In the genomic region with DNA sequence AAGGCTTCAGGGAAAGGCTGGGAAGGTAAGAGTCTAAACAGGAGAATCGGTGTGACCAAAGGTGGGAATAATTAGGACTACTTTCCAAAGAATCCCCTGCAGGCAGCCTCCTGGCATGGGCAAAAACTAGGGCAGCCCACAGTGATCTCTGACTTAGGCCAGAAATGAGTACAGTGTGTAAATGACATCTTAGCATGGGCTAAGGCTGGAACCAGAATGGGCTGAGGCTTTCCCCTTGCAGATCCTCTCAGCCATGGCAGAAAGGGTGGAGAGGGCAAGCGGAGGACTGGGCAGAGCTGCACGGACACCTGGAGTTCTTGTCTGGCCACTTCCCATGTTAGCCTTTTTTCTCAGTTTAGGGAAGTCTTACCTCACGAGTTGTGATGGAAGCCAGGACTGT, we compare ENCODE assay signal across 23 cellular contexts.
DNase-seq lines count a peak whose midpoint lies in the region; ATAC-seq and TF ChIP-seq lines count a peak whose summit lies in the region.
"Had no signal": no experiment of that assay in that cellular context is flagged by ENCODE, and none has a peak within 500 bp of the region (broad histone marks: within the 10 kb centered on the region; RNA-seq: fewer than 3 reads in every experiment).

No MANE protein-coding gene starts in this region.

- no peak overlapping the region for H3K27ac Mint-ChIP-seq in activated T-helper 1 cell treated with anti-CD3 and anti-CD28 coated beads, Interleukin-12 subunit alpha, Interleukin-12 subunit beta, Interleukin-2, Interleukin-4 antibody, amounts not matched to agents 30 ng/mL and 10 ng/mL and 1 ng/mL, durations not matched to agents 14 hours and 24 hours and 36 hours
- H3K27ac Mint-ChIP-seq: B cell; CD4-positive, CD25-positive, alpha-beta regulatory T cell; CD8-positive, alpha-beta T cell; H9; HFFc6 had no signal

- H3K27ac ChIP-seq in IMR-90 (ENCODE audit: insufficient read depth, low read length) (no peak overlapping the region), neuronal stem cell (replicated peaks; ENCODE audit: low read length) (no peak overlapping the region)
- H3K27ac ChIP-seq: 22Rv1, BLaER1, C4-2B had no signal

- H4K8ac ChIP-seq in IMR-90 (ENCODE audit: low read depth in 2 of 2, low read length in 2 of 2) (no peak overlapping the region; a peak in 1 of 4 replicates), neuronal stem cell (ENCODE audit: low read depth, low read length) (no peak overlapping the region)

- H3K36me3 Mint-ChIP-seq in activated T-helper 1 cell treated with anti-CD3 and anti-CD28 coated beads, Interleukin-12 subunit alpha, Interleukin-12 subunit beta, Interleukin-2, Interleukin-4 antibody, amounts not matched to agents 30 ng/mL and 10 ng/mL and 1 ng/mL, durations not matched to agents 14 hours and 24 hours and 36 hours (ENCODE audit: low read depth), result no peaks in the 10 kb centered on the region
- H3K36me3 Mint-ChIP-seq: CD4-positive, CD25-positive, alpha-beta regulatory T cell; CD8-positive, alpha-beta T cell had no signal

- BruUV-seq in IMR-90 (replicated peaks; lab: Mats Ljungman, UMichigan), result no TSS peak

- peak; percentile 71 for DNase-seq in G401 (ENCODE audit: low spot score)
- DNase-seq in IMR-90, result no peak
- peak; percentile 57 for DNase-seq in cerebellum (ENCODE audit: low spot score)
- no peak for DNase-seq in neuronal stem cell (ENCODE audit: low spot score)
- no peak for DNase-seq in T-helper 1 cell
- no peak for DNase-seq in activated T-helper 1 cell treated with anti-CD3 and anti-CD28 coated beads, Interleukin-12 subunit alpha, Interleukin-12 subunit beta, Interleukin-2, Interleukin-4 antibody, amounts not matched to agents 30 ng/mL and 10 ng/mL and 1 ng/mL, durations not matched to agents 14 hours and 24 hours and 36 hours (ENCODE audit: low spot score)
- DNase-seq in NCI-H774 (lab: John Stamatoyannopoulos, UW), result no peak
- no peak for DNase-seq in foreskin melanocyte
- DNase-seq: Caco-2; CD4-positive, CD25-positive, alpha-beta regulatory T cell; CD8-positive, alpha-beta T cell; DMS153; DND-41; GDM1; GOT3; H9 had no signal

- H2AK5ac ChIP-seq in IMR-90 (ENCODE audit: low read depth, low read length), result no peak overlapping the region; the same call in none of the 2 replicates
- no peak overlapping the region for H2AK5ac ChIP-seq in neuronal stem cell (ENCODE audit: low read depth, low read length)

- H2BK15ac ChIP-seq in IMR-90 (ENCODE audit: low read depth, low read length) (no peak overlapping the region), neuronal stem cell (ENCODE audit: low read length) (no peak overlapping the region)

- CTCF ChIA-PET in IMR-90 (lab: Yijun Ruan, JAX), result interaction anchor here (0.6 kb wide), 1 partner anchor 115 kb away, joined by 3 read pairs; no protein-coding TSS in a partner anchor

- peak overlapping the region; percentile 80; the same call in 1 of the 2 replicates for H2BK120ac ChIP-seq in IMR-90 (ENCODE audit: low read depth, low read length)
- no peak overlapping the region for H2BK120ac ChIP-seq in neuronal stem cell (ENCODE audit: low read depth, low read length)

- no peaks in the 10 kb centered on the region for H3K9me3 Mint-ChIP-seq in activated T-helper 1 cell treated with anti-CD3 and anti-CD28 coated beads, Interleukin-12 subunit alpha, Interleukin-12 subunit beta, Interleukin-2, Interleukin-4 antibody, amounts not matched to agents 30 ng/mL and 10 ng/mL and 1 ng/mL, durations not matched to agents 14 hours and 24 hours and 36 hours
- H3K9me3 Mint-ChIP-seq: CD4-positive, CD25-positive, alpha-beta regulatory T cell; CD8-positive, alpha-beta T cell; H9; HFFc6 had no signal

- H4K5ac ChIP-seq in IMR-90 (ENCODE audit: low read depth, low read length), result no peak overlapping the region

- TF ChIP-seq CTCF in IMR-90 (conservative IDR thresholded peaks at IDR 0.05; ENCODE audit: low read depth, low read length), result no peak

- peak overlapping the region; percentile 57 for H2AK9ac ChIP-seq in IMR-90 (replicated peaks; ENCODE audit: low read depth, low read length, poor library complexity)

- H3K9ac ChIP-seq in IMR-90 (ENCODE audit: low read depth, low read length) (no peak overlapping the region), neuronal stem cell (ENCODE audit: low read depth, low read length, poor library complexity) (no peak overlapping the region)
- H3K9ac ChIP-seq: BLaER1 had no signal

- no peak overlapping the region for H2BK12ac ChIP-seq in neuronal stem cell (ENCODE audit: low read length)

- H3K4me3 ChIP-seq in IMR-90 (ENCODE audit: insufficient read depth, low read depth, low read length), result no peak overlapping the region
- no peak overlapping the region for H3K4me3 ChIP-seq in neuronal stem cell (ENCODE audit: low read length in 2 of 2)
- H3K4me3 ChIP-seq: BLaER1, GM12878 had no signal

- H3K4me1 Mint-ChIP-seq in activated T-helper 1 cell treated with anti-CD3 and anti-CD28 coated beads, Interleukin-12 subunit alpha, Interleukin-12 subunit beta, Interleukin-2, Interleukin-4 antibody, amounts not matched to agents 30 ng/mL and 10 ng/mL and 1 ng/mL, durations not matched to agents 14 hours and 24 hours and 36 hours (ENCODE audit: low read depth), result no peaks in the 10 kb centered on the region
- H3K4me1 Mint-ChIP-seq: B cell; CD4-positive, CD25-positive, alpha-beta regulatory T cell had no signal

- no peaks in the 10 kb centered on the region for H3K36me3 ChIP-seq in IMR-90 (ENCODE audit: control insufficient read depth, insufficient read depth, low read length)
- no peaks in the 10 kb centered on the region for H3K36me3 ChIP-seq in neuronal stem cell (replicated peaks in 1 of 2; ENCODE audit: control insufficient read depth in 2 of 2, insufficient read depth in 2 of 2, low read length in 2 of 2)
- H3K36me3 ChIP-seq: BLaER1 had no signal

- in situ Hi-C loops in G401 (cut with HindIII; ENCODE audit: low sequenced_read_pairs), result no loop called here
- in situ Hi-C loops in IMR-90 (cut with MboI; ENCODE audit: low sequenced_read_pairs), result no loop called here

- ATAC-seq in IMR-90 (ENCODE audit: low read depth), result no peak
- ATAC-seq: CD8-positive, alpha-beta T cell; GM12878; HCT116 had no signal

- H3K4ac ChIP-seq in IMR-90 (ENCODE audit: low read depth, low read length), result peak overlapping the region; percentile 76
- no peak overlapping the region for H3K4ac ChIP-seq in neuronal stem cell (ENCODE audit: low read length)

- H3K14ac ChIP-seq in IMR-90 (replicated peaks; ENCODE audit: low read depth, low read length) (peak overlapping the region; percentile 88), neuronal stem cell (ENCODE audit: low read length) (peak overlapping the region; percentile 32)

- no peaks in the 10 kb centered on the region for H4K20me1 ChIP-seq in IMR-90 (ENCODE audit: insufficient read depth, low read length)
- H4K20me1 ChIP-seq: BLaER1 had no signal

- H3K27me3 Mint-ChIP-seq in activated T-helper 1 cell treated with anti-CD3 and anti-CD28 coated beads, Interleukin-12 subunit alpha, Interleukin-12 subunit beta, Interleukin-2, Interleukin-4 antibody, amounts not matched to agents 30 ng/mL and 10 ng/mL and 1 ng/mL, durations not matched to agents 14 hours and 24 hours and 36 hours (ENCODE audit: insufficient read depth), result no peaks in the 10 kb centered on the region

- H3K4me1 ChIP-seq in IMR-90 (ENCODE audit: control insufficient read depth, insufficient read depth, low read length) (peaks cover 7% of the 10 kb centered on the region; the same call in 1 of the 2 replicates), neuronal stem cell (ENCODE audit: control insufficient read depth in 2 of 2, insufficient read depth in 1 of 2, low read depth in 1 of 2, low read length in 2 of 2) (no peaks in the 10 kb centered on the region)
- H3K4me1 ChIP-seq: BLaER1, Caco-2 had no signal

- intact Hi-C loops in IMR-90 (cut with micrococcal nuclease), result no loop called here
- intact Hi-C loops in activated T-helper 1 cell treated with anti-CD3 and anti-CD28 coated beads, Interleukin-12 subunit alpha, Interleukin-12 subunit beta, Interleukin-2, Interleukin-4 antibody, amounts not matched to agents 30 ng/mL and 10 ng/mL and 1 ng/mL, durations not matched to agents 14 hours and 24 hours and 36 hours (cut with micrococcal nuclease), result no loop called here

- H3K4me3 Mint-ChIP-seq in activated T-helper 1 cell treated with anti-CD3 and anti-CD28 coated beads, Interleukin-12 subunit alpha, Interleukin-12 subunit beta, Interleukin-2, Interleukin-4 antibody, amounts not matched to agents 30 ng/mL and 10 ng/mL and 1 ng/mL, durations not matched to agents 14 hours and 24 hours and 36 hours, result no peak overlapping the region
- H3K4me3 Mint-ChIP-seq: B cell; CD4-positive, CD25-positive, alpha-beta regulatory T cell; CD8-positive, alpha-beta T cell; H9; HFFc6 had no signal

- H3K18ac ChIP-seq in IMR-90 (ENCODE audit: low read depth, low read length) (peak overlapping the region; percentile 14; the same call in 1 of the 2 replicates), neuronal stem cell (ENCODE audit: low read length) (no peak overlapping the region)

- no peak overlapping the region for H3K56ac ChIP-seq in IMR-90 (ENCODE audit: extremely low read depth, insufficient read depth, low read length)

- POLR2A ChIA-PET in IMR-90 (lab: Charles Lee; ENCODE audit: unreplicated experiment), result no interaction called here

- TF ChIP-seq RAD21 in IMR-90 (IDR thresholded peaks at IDR 0.05; ENCODE audit: low read length), result no peak

- H3K27me3 ChIP-seq in IMR-90 (ENCODE audit: control insufficient read depth, insufficient read depth, low read length), result no peaks in the 10 kb centered on the region; the same call in 1 of the 2 replicates
- peaks cover 0 to 6% (median 0%) of the 10 kb centered on the region in 3 experiments for H3K27me3 ChIP-seq in neuronal stem cell (ENCODE audit: control insufficient read depth in 3 of 3, insufficient read depth in 3 of 3, low read depth in 1 of 3, low read length in 3 of 3)
- H3K27me3 ChIP-seq: BLaER1 had no signal

- H3K4me2 ChIP-seq in IMR-90 (ENCODE audit: low read depth, low read length) (no peak overlapping the region), neuronal stem cell (ENCODE audit: insufficient read depth, low read length, poor library complexity, severe bottlenecking) (no peak overlapping the region)
- H3K4me2 ChIP-seq: BLaER1 had no signal

- H3K9me1 ChIP-seq in IMR-90 (ENCODE audit: insufficient read depth, low read length), result peaks cover 12% of the 10 kb centered on the region

- no peak overlapping the region for H2BK5ac ChIP-seq in IMR-90 (ENCODE audit: low read depth, low read length, poor library complexity, severe bottlenecking)
- H2BK5ac ChIP-seq in neuronal stem cell (ENCODE audit: low read length), result no peak overlapping the region

- H2BK20ac ChIP-seq in IMR-90 (ENCODE audit: low read depth, low read length), result 0 out of 2 replicates have a peak overlapping the region, but pooled peaks have one; percentile 59

- H3K79me1 ChIP-seq in IMR-90 (ENCODE audit: low read depth in 1 of 2, low read length in 2 of 2) (no peaks in the 10 kb centered on the region), neuronal stem cell (ENCODE audit: low read depth, low read length) (no peaks in the 10 kb centered on the region)

- H3K23ac ChIP-seq in IMR-90 (ENCODE audit: low read depth, low read length), result peak overlapping the region; percentile 80
- no peak overlapping the region for H3K23ac ChIP-seq in neuronal stem cell (ENCODE audit: low read depth, low read length, poor library complexity)

- WGBS in IMR-90 (ENCODE audit: extremely low coverage in 2 of 2, insufficient read length in 1 of 2), 2 experiments, result no CpG with 5 or more reads among the region's 4 CpGs
- no CpG with 5 or more reads among the region's 4 CpGs for WGBS in neuronal stem cell (ENCODE audit: extremely low coverage in 2 of 2, insufficient read length in 2 of 2, insufficient replicate concordance in 1 of 2), 2 donors

- no peak overlapping the region for H2AFZ ChIP-seq in IMR-90 (replicated peaks; ENCODE audit: low read length, poor library complexity)
- no peak overlapping the region for H2AFZ ChIP-seq in neuronal stem cell (ENCODE audit: low read length)

- peak overlapping the region; percentile 51 for H4K91ac ChIP-seq in IMR-90 (ENCODE audit: insufficient read depth, low read depth, low read length)
- no peak overlapping the region for H4K91ac ChIP-seq in neuronal stem cell (ENCODE audit: low read depth, low read length, poor library complexity)

- dilution Hi-C loops in IMR-90 (cut with HindIII; ENCODE audit: low sequenced_read_pairs, unreplicated experiment), result no loop called here

- no peaks in the 10 kb centered on the region for H3K9me3 ChIP-seq in IMR-90 (ENCODE audit: control insufficient read depth, insufficient read depth, low read length)
- H3K9me3 ChIP-seq in neuronal stem cell (replicated peaks in 1 of 2; ENCODE audit: control insufficient read depth in 2 of 2, insufficient read depth in 1 of 2, low read depth in 1 of 2, low read length in 2 of 2), result no peaks in the 10 kb centered on the region
- H3K9me3 ChIP-seq: BLaER1, Caco-2 had no signal

- no peak for TF ChIP-seq POLR2A in IMR-90 (IDR thresholded peaks at IDR 0.05; ENCODE audit: low read depth, low read length)

Comparison
In these comparisons a context has a peak if more than half of its experiments do, and no peak if none do; other contexts are left out.
1. DNase-seq: peak in G401 (single experiment) and cerebellum (single experiment); none in IMR-90 (single experiment), neuronal stem cell (single experiment), T-helper 1 cell (0 of 5), activated T-helper 1 cell treated with anti-CD3 and anti-CD28 coated beads, Interleukin-12 subunit alpha, Interleukin-12 subunit beta, Interleukin-2, Interleukin-4 antibody, amounts not matched to agents 30 ng/mL and 10 ng/mL and 1 ng/mL, durations not matched to agents 14 hours and 24 hours and 36 hours (single experiment), NCI-H774 (single experiment) and foreskin melanocyte (single experiment).